In genomic region chr17:79339311-79339710, GRCh38 we compare ENCODE assay signal across 24 cellular contexts.
"Had no signal": no experiment of that assay in that cellular context is flagged by ENCODE, and none has a peak within 500 bp of the region (broad histone marks: within the 10 kb centered on the region; RNA-seq: fewer than 3 reads in every experiment).

No MANE protein-coding gene starts in this region.

- H3K4me3 Mint-ChIP-seq: activated CD4-positive, alpha-beta memory T cell treated with anti-CD3 and anti-CD28 coated beads for 36 hours; activated CD4-positive, alpha-beta T cell treated with anti-CD3 and anti-CD28 coated beads, Interleukin-2, amount 10 ng/mL, durations not matched to agents 7 days and 5 days; activated naive CD8-positive, alpha-beta T cell treated with anti-CD3 and anti-CD28 coated beads, Interleukin-2, amount 50 U/mL, for 24 hours; activated T-cell treated with anti-CD3 and anti-CD28 coated beads, Interleukin-2, amount 50 U/mL, for 4 hours; central memory CD8-positive, alpha-beta T cell; T-helper 1 cell treated with Interleukin-12 subunit alpha and Interleukin-12 subunit beta and Interleukin-4 antibody, amounts not matched to agents 30 μg/mL and 1 μg/mL, for 36 hours had no signal

- DNase-seq: activated CD4-positive, alpha-beta memory T cell treated with anti-CD3 and anti-CD28 coated beads for 36 hours; activated CD4-positive, alpha-beta T cell treated with anti-CD3 and anti-CD28 coated beads, Interleukin-2, amount 10 ng/mL, durations not matched to agents 7 days and 5 days; activated CD4-positive, CD25-positive, alpha-beta regulatory T cell; activated CD8-positive, alpha-beta memory T cell treated with anti-CD3 and anti-CD28 coated beads for 24 hours; activated effector memory CD4-positive, alpha-beta T cell treated with anti-CD3 and anti-CD28 coated beads, Interleukin-2, amount 50 U/mL, for 16 hours; activated naive CD4-positive, alpha-beta T cell treated with Interleukin-2 at 50 U/mL for 16 hours; activated naive CD8-positive, alpha-beta T cell treated with anti-CD3 and anti-CD28 coated beads, Interleukin-2, amount 50 U/mL, for 24 hours; activated T-cell treated with anti-CD3 and anti-CD28 coated beads, Interleukin-2, amount 50 U/mL, for 4 hours; amniotic stem cell; body of pancreas; NCI-H1105; NCI-H1436; NCI-H1694 treated with DMSO at 0.1 percent for 48 hours; NCI-H2029 treated with DMSO at 0.1 percent for 48 hours; NCI-H510A treated with DMSO at 0.1 percent for 48 hours; NCI-H69; SJCRH30; T-helper 9 cell had no signal

- ATAC-seq: activated naive CD4-positive, alpha-beta T cell treated with anti-CD3 and anti-CD28 coated beads, Interleukin-2, amount 50 U/mL, for 72 hours; activated naive CD8-positive, alpha-beta T cell treated with anti-CD3 and anti-CD28 coated beads, Interleukin-2, amount 50 U/mL, for 24 hours; activated T-cell treated with anti-CD3 and anti-CD28 coated beads, Interleukin-2, amount 50 U/mL, for 4 hours; body of pancreas; SK-N-SH treated with all-trans-retinoic acid at 6 μM for 48 hours had no signal

- H3K4me3 ChIP-seq: ascending aorta, body of pancreas, MG63, SJCRH30 had no signal

- H3K4me1 ChIP-seq: ascending aorta, body of pancreas, SJCRH30 had no signal

- H3K27ac Mint-ChIP-seq: activated CD4-positive, alpha-beta memory T cell treated with anti-CD3 and anti-CD28 coated beads for 36 hours; activated CD4-positive, alpha-beta T cell treated with anti-CD3 and anti-CD28 coated beads, Interleukin-2, amount 10 ng/mL, durations not matched to agents 7 days and 5 days; activated naive CD4-positive, alpha-beta T cell treated with anti-CD3 and anti-CD28 coated beads, Interleukin-2, amount 50 U/mL, for 72 hours; activated naive CD8-positive, alpha-beta T cell treated with anti-CD3 and anti-CD28 coated beads, Interleukin-2, amount 50 U/mL, for 24 hours; T-helper 1 cell treated with Interleukin-12 subunit alpha and Interleukin-12 subunit beta and Interleukin-4 antibody, amounts not matched to agents 30 μg/mL and 1 μg/mL, for 36 hours had no signal

- H3K27me3 ChIP-seq: ascending aorta, body of pancreas had no signal

- H3K36me3 Mint-ChIP-seq: activated CD4-positive, alpha-beta memory T cell treated with anti-CD3 and anti-CD28 coated beads for 36 hours; activated naive CD4-positive, alpha-beta T cell treated with anti-CD3 and anti-CD28 coated beads, Interleukin-2, amount 50 U/mL, for 72 hours had no signal

- H3K9me3 Mint-ChIP-seq: activated CD4-positive, alpha-beta memory T cell treated with anti-CD3 and anti-CD28 coated beads for 36 hours; activated CD4-positive, alpha-beta T cell treated with anti-CD3 and anti-CD28 coated beads, Interleukin-2, amount 10 ng/mL, durations not matched to agents 7 days and 5 days; activated naive CD4-positive, alpha-beta T cell treated with anti-CD3 and anti-CD28 coated beads, Interleukin-2, amount 50 U/mL, for 72 hours; activated naive CD8-positive, alpha-beta T cell treated with anti-CD3 and anti-CD28 coated beads, Interleukin-2, amount 50 U/mL, for 24 hours; activated T-cell treated with anti-CD3 and anti-CD28 coated beads, Interleukin-2, amount 50 U/mL, for 4 hours; central memory CD8-positive, alpha-beta T cell; T-helper 1 cell treated with Interleukin-12 subunit alpha and Interleukin-12 subunit beta and Interleukin-4 antibody, amounts not matched to agents 30 μg/mL and 1 μg/mL, for 36 hours had no signal

- H3K9me3 ChIP-seq: ascending aorta, body of pancreas, MG63, SJCRH30 had no signal

- H3K27ac ChIP-seq: ascending aorta, body of pancreas, SJCRH30 had no signal

- H3K4me1 Mint-ChIP-seq: activated CD4-positive, alpha-beta T cell treated with anti-CD3 and anti-CD28 coated beads, Interleukin-2, amount 10 ng/mL, durations not matched to agents 7 days and 5 days; central memory CD8-positive, alpha-beta T cell had no signal

- H3K36me3 ChIP-seq: ascending aorta, MG63, SJCRH30 had no signal
